In genomic region chr7:100752994-100753393, GRCh38 we compare ENCODE assay signal across 22 cellular contexts. TPM values are rescaled to one million over a fixed set of nuclear protein-coding genes. Genes with fewer than 3 reads are reported as not detected.
"Had no signal": no experiment of that assay in that cellular context is flagged by ENCODE, and none has a peak within 500 bp of the region (broad histone marks: within the 10 kb centered on the region; RNA-seq: fewer than 3 reads in every experiment).

No MANE protein-coding gene starts in this region.

- H3K36me3 Mint-ChIP-seq: activated CD8-positive, alpha-beta memory T cell treated with anti-CD3 and anti-CD28 coated beads, Interleukin-2, amount 10 ng/mL, durations not matched to agents 7 days and 5 days; mesothelial cell of epicardium had no signal

- H3K27ac ChIP-seq: gastrocnemius medialis, heart right ventricle, left lung, sigmoid colon, suprapubic skin, transverse colon had no signal

- H3K9me3 Mint-ChIP-seq: activated T-helper 2 cell treated with anti-CD3 and anti-CD28 coated beads, Interferon-gamma antibody, Interleukin-2, Interleukin-4, amounts not matched to agents 10 μg/mL and 5 μg/mL and 100 μg/mL, durations not matched to agents 14 hours and 24 hours and 36 hours; mesothelial cell of epicardium; nephron; T-helper 1 cell treated with Interleukin-12 subunit alpha and Interleukin-12 subunit beta and Interleukin-4 antibody, amounts not matched to agents 30 μg/mL and 1 μg/mL, for 36 hours had no signal

- H3K27ac Mint-ChIP-seq: activated CD8-positive, alpha-beta memory T cell treated with anti-CD3 and anti-CD28 coated beads, Interleukin-2, amount 10 ng/mL, durations not matched to agents 7 days and 5 days; activated T-helper 2 cell treated with anti-CD3 and anti-CD28 coated beads, Interferon-gamma antibody, Interleukin-2, Interleukin-4, amounts not matched to agents 10 μg/mL and 5 μg/mL and 100 μg/mL, durations not matched to agents 14 hours and 24 hours and 36 hours; mesothelial cell of epicardium; nephron; T-helper 1 cell treated with Interleukin-12 subunit alpha and Interleukin-12 subunit beta and Interleukin-4 antibody, amounts not matched to agents 30 μg/mL and 1 μg/mL, for 36 hours had no signal

- DNase-seq: activated CD4-positive, alpha-beta T cell treated with anti-CD3 and anti-CD28 coated beads, Interleukin-2, amount 50 U/mL, for 4 hours; activated CD8-positive, alpha-beta memory T cell treated with anti-CD3 and anti-CD28 coated beads, Interleukin-2, amount 10 ng/mL, durations not matched to agents 7 days and 5 days; activated naive CD4-positive, alpha-beta T cell treated with Interleukin-2 at 50 U/mL for 16 hours; activated T-cell treated with anti-CD3 and anti-CD28 coated beads, Interleukin-2, amount 50 U/mL, for 1 hour; amniotic stem cell; effector CD4-positive, alpha-beta T cell; gastrocnemius medialis; heart right ventricle; left lung; sigmoid colon; stimulated activated naive CD4-positive, alpha-beta T cell treated with Interleukin-2 at 50 U/mL for 16 hours; transverse colon had no signal

- H3K36me3 ChIP-seq: gastrocnemius medialis, heart right ventricle, left lung, sigmoid colon, suprapubic skin, transverse colon had no signal

- H3K4me3 ChIP-seq: gastrocnemius medialis, heart right ventricle, left lung, sigmoid colon, suprapubic skin, transverse colon had no signal

- H3K4me1 ChIP-seq: gastrocnemius medialis, heart right ventricle, left lung, sigmoid colon, suprapubic skin, transverse colon had no signal

- H3K4me3 Mint-ChIP-seq: activated CD8-positive, alpha-beta memory T cell treated with anti-CD3 and anti-CD28 coated beads, Interleukin-2, amount 10 ng/mL, durations not matched to agents 7 days and 5 days; mesothelial cell of epicardium; nephron; T-helper 1 cell treated with Interleukin-12 subunit alpha and Interleukin-12 subunit beta and Interleukin-4 antibody, amounts not matched to agents 30 μg/mL and 1 μg/mL, for 36 hours had no signal

- H3K9me3 ChIP-seq: gastrocnemius medialis, heart right ventricle, left lung, sigmoid colon, suprapubic skin, transverse colon had no signal

- H3K4me1 Mint-ChIP-seq: activated CD8-positive, alpha-beta memory T cell treated with anti-CD3 and anti-CD28 coated beads, Interleukin-2, amount 10 ng/mL, durations not matched to agents 7 days and 5 days; mesothelial cell of epicardium; nephron had no signal

- ATAC-seq: activated CD4-positive, CD25-positive, alpha-beta regulatory T cell treated with anti-CD3 and anti-CD28 coated beads, Interleukin-2, amount 50 U/mL, for 24 hours; activated CD8-positive, alpha-beta memory T cell treated with anti-CD3 and anti-CD28 coated beads, Interleukin-2, amount 10 ng/mL, durations not matched to agents 7 days and 5 days; esophagus mucosa; gastrocnemius medialis; heart right ventricle; left lung had no signal

RNA-seq across cellular contexts. Expression of gene ZAN, which starts 19.6 kb away (rescaled TPM):
- total RNA-seq: activated CD8-positive, alpha-beta memory T cell treated with anti-CD3 and anti-CD28 coated beads, Interleukin-2, amount 10 ng/mL, durations not matched to agents 7 days and 5 days; activated T-helper 2 cell treated with anti-CD3 and anti-CD28 coated beads, Interferon-gamma antibody, Interleukin-2, Interleukin-4, amounts not matched to agents 10 μg/mL and 5 μg/mL and 100 μg/mL, durations not matched to agents 14 hours and 24 hours and 36 hours; cerebellum; gastrocnemius medialis; heart right ventricle; kidney epithelial cell; left lung; lung microvascular endothelial cell; mesothelial cell of epicardium; sigmoid colon; transverse colon had no signal
- polyA plus RNA-seq: heart right ventricle, sigmoid colon had no signal

RNA-seq across cellular contexts. Expression of gene EPO, which starts 32.7 kb away (rescaled TPM):
- total RNA-seq: activated CD8-positive, alpha-beta memory T cell treated with anti-CD3 and anti-CD28 coated beads, Interleukin-2, amount 10 ng/mL, durations not matched to agents 7 days and 5 days; activated T-helper 2 cell treated with anti-CD3 and anti-CD28 coated beads, Interferon-gamma antibody, Interleukin-2, Interleukin-4, amounts not matched to agents 10 μg/mL and 5 μg/mL and 100 μg/mL, durations not matched to agents 14 hours and 24 hours and 36 hours; cerebellum; esophagus mucosa; gastrocnemius medialis; kidney epithelial cell; left lung; lung microvascular endothelial cell; sigmoid colon; transverse colon had no signal
- polyA plus RNA-seq: heart right ventricle, sigmoid colon had no signal
